ENCODE assay signal across 9 cellular contexts in genomic region chr5:132473019-132473531, GRCh38. TPM values are rescaled to one million over a fixed set of nuclear protein-coding genes. Genes with fewer than 3 reads are reported as not detected.
DNase-seq lines count a peak whose midpoint lies in the region; ATAC-seq and TF ChIP-seq lines count a peak whose summit lies in the region.
"Had no signal": no experiment of that assay in that cellular context is flagged by ENCODE, and none has a peak within 500 bp of the region (broad histone marks: within the 10 kb centered on the region; RNA-seq: fewer than 3 reads in every experiment).

No MANE protein-coding gene starts in this region.

- no peaks in the 10 kb centered on the region for H3K36me3 ChIP-seq in WERI-Rb-1

- DNase-seq in activated CD4-positive, alpha-beta T cell treated with anti-CD3 and anti-CD28 coated beads for 1 hour, result peak; percentile 63
- no peak for DNase-seq in activated CD4-positive, alpha-beta T cell treated with anti-CD3 and anti-CD28 coated beads, Interleukin-2, amount 50 U/mL, for 4 hours
- DNase-seq in activated T-helper 2 cell treated with anti-CD3 and anti-CD28 coated beads, Interferon-gamma antibody, Interleukin-2, Interleukin-4, amounts not matched to agents 10 μg/mL and 5 μg/mL and 100 μg/mL, durations not matched to agents 14 hours and 24 hours and 36 hours (ENCODE audit: low spot score), result peak; percentile 86
- DNase-seq in stimulated activated CD8-positive, alpha-beta memory T cell treated with anti-CD3 and anti-CD28 coated beads, Interleukin-15, amount 100 ng/mL, for 48 hours (ENCODE audit: low read depth in 2 of 2), result peak; percentile 66 to 67
- DNase-seq in middle frontal gyrus (ENCODE audit: extremely low spot score, low spot score), result no peak
- DNase-seq in WERI-Rb-1, result no peak

- no peaks in the 10 kb centered on the region for H3K27me3 ChIP-seq in WERI-Rb-1 (ENCODE audit: insufficient read depth, low read depth, severe bottlenecking)

- H3K4me3 Mint-ChIP-seq in activated T-helper 2 cell treated with anti-CD3 and anti-CD28 coated beads, Interferon-gamma antibody, Interleukin-2, Interleukin-4, amounts not matched to agents 10 μg/mL and 5 μg/mL and 100 μg/mL, durations not matched to agents 14 hours and 24 hours and 36 hours (ENCODE audit: low read depth), result peak overlapping the region; percentile 51

- intact Hi-C loops in activated T-helper 2 cell treated with anti-CD3 and anti-CD28 coated beads, Interferon-gamma antibody, Interleukin-2, Interleukin-4, amounts not matched to agents 10 μg/mL and 5 μg/mL and 100 μg/mL, durations not matched to agents 14 hours and 24 hours and 36 hours (cut with micrococcal nuclease), result loop anchor here (2.0 kb wide), 1 partner anchor 14 kb away; no protein-coding TSS in a partner anchor

- H3K27me3 Mint-ChIP-seq in activated T-helper 2 cell treated with anti-CD3 and anti-CD28 coated beads, Interferon-gamma antibody, Interleukin-2, Interleukin-4, amounts not matched to agents 10 μg/mL and 5 μg/mL and 100 μg/mL, durations not matched to agents 14 hours and 24 hours and 36 hours (ENCODE audit: low read depth), result no peaks in the 10 kb centered on the region

- H3K9me3 ChIP-seq in WERI-Rb-1 (ENCODE audit: severe bottlenecking), result no peaks in the 10 kb centered on the region

- no peak overlapping the region for H3K4me3 ChIP-seq in WERI-Rb-1 (ENCODE audit: low read depth, low read length)

- H3K4me1 Mint-ChIP-seq in activated T-helper 2 cell treated with anti-CD3 and anti-CD28 coated beads, Interferon-gamma antibody, Interleukin-2, Interleukin-4, amounts not matched to agents 10 μg/mL and 5 μg/mL and 100 μg/mL, durations not matched to agents 14 hours and 24 hours and 36 hours (ENCODE audit: low read depth), result peaks cover 58% of the 10 kb centered on the region

- peak overlapping the region; percentile 94 for H3K27ac Mint-ChIP-seq in activated T-helper 2 cell treated with anti-CD3 and anti-CD28 coated beads, Interferon-gamma antibody, Interleukin-2, Interleukin-4, amounts not matched to agents 10 μg/mL and 5 μg/mL and 100 μg/mL, durations not matched to agents 14 hours and 24 hours and 36 hours

- no peak overlapping the region for H3K27ac ChIP-seq in WERI-Rb-1
- H3K27ac ChIP-seq: 22Rv1 had no signal

- no peak for TF ChIP-seq CTCF in WERI-Rb-1 (IDR thresholded peaks at IDR 0.05; ENCODE audit: low read depth, low read length)

- ATAC-seq in HG03521 (IDR thresholded peaks at IDR 0.05; ENCODE audit: unreplicated experiment) (peak; percentile 84), GM18870 (IDR thresholded peaks at IDR 0.05; ENCODE audit: unreplicated experiment) (no peak)

- H3K36me3 Mint-ChIP-seq in activated T-helper 2 cell treated with anti-CD3 and anti-CD28 coated beads, Interferon-gamma antibody, Interleukin-2, Interleukin-4, amounts not matched to agents 10 μg/mL and 5 μg/mL and 100 μg/mL, durations not matched to agents 14 hours and 24 hours and 36 hours (ENCODE audit: low read depth), result peaks cover 27% of the 10 kb centered on the region

- H3K9me3 Mint-ChIP-seq in activated T-helper 2 cell treated with anti-CD3 and anti-CD28 coated beads, Interferon-gamma antibody, Interleukin-2, Interleukin-4, amounts not matched to agents 10 μg/mL and 5 μg/mL and 100 μg/mL, durations not matched to agents 14 hours and 24 hours and 36 hours, result no peaks in the 10 kb centered on the region

RNA-seq across cellular contexts. Expression of gene IRF1, which starts 17.5 kb away (rescaled TPM):
- total RNA-seq in activated T-helper 2 cell treated with anti-CD3 and anti-CD28 coated beads, Interferon-gamma antibody, Interleukin-2, Interleukin-4, amounts not matched to agents 10 μg/mL and 5 μg/mL and 100 μg/mL, durations not matched to agents 14 hours and 24 hours and 36 hours, result 155 TPM in 2 replicates

Comparison
In these comparisons a context has a peak if more than half of its experiments do, and no peak if none do; other contexts are left out.
1. DNase-seq: peak in activated CD4-positive, alpha-beta T cell treated with anti-CD3 and anti-CD28 coated beads for 1 hour (single experiment), activated T-helper 2 cell treated with anti-CD3 and anti-CD28 coated beads, Interferon-gamma antibody, Interleukin-2, Interleukin-4, amounts not matched to agents 10 μg/mL and 5 μg/mL and 100 μg/mL, durations not matched to agents 14 hours and 24 hours and 36 hours (single experiment) and stimulated activated CD8-positive, alpha-beta memory T cell treated with anti-CD3 and anti-CD28 coated beads, Interleukin-15, amount 100 ng/mL, for 48 hours (2 of 2); none in activated CD4-positive, alpha-beta T cell treated with anti-CD3 and anti-CD28 coated beads, Interleukin-2, amount 50 U/mL, for 4 hours (0 of 2), middle frontal gyrus (single experiment) and WERI-Rb-1 (single experiment).